ENCODE assay signal across 2 cellular contexts in the genomic region with DNA sequence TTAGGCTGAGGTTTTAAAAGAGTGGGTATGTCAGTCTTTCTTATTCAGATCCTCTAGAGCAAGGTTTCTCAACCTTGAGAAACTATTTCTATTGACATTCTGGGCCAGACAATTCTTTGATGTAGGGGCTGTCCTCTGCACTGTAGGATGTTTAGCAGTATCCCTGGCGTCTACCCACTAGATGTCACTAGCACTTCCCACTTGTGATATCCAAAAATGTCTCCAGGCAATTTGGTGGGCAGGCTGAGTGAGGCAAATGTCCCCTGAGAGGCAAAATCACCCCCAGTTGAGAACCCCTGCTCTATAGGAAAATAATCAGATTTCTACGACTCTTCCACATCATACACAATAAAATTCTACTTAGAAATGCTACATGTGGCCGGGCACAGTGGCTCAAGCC.
A peak's percentile ranks its signal among the peaks of the same experiment; 100 is the strongest.
TF ChIP-seq lines count a peak whose summit lies in the region.

No MANE protein-coding gene starts in this region.

TF ChIP-seq in IMR-90, 13 proteins besides CTCF, POLR2A, EP300 and RAD21:
- TF ChIP-seq, protein P1, sequence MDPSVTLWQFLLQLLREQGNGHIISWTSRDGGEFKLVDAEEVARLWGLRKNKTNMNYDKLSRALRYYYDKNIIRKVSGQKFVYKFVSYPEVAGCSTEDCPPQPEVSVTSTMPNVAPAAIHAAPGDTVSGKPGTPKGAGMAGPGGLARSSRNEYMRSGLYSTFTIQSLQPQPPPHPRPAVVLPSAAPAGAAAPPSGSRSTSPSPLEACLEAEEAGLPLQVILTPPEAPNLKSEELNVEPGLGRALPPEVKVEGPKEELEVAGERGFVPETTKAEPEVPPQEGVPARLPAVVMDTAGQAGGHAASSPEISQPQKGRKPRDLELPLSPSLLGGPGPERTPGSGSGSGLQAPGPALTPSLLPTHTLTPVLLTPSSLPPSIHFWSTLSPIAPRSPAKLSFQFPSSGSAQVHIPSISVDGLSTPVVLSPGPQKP (IDR thresholded peaks at IDR 0.05; ENCODE audit: borderline replicate concordance, low read depth, low read length) = no peak
- TF ChIP-seq BHLHE40 (IDR thresholded peaks at IDR 0.05; ENCODE audit: low read depth, low read length) (no peak), CEBPB (IDR thresholded peaks at IDR 0.05; ENCODE audit: low read depth, low read length) (no peak), SMC3 (IDR thresholded peaks at IDR 0.05; ENCODE audit: low read depth, low read length) (peak; percentile 46)

TF ChIP-seq in SK-N-SH, 30 proteins besides CTCF, POLR2A, EP300 and RAD21 (continued from another document):
- no peak for TF ChIP-seq IRF3 (IDR thresholded peaks at IDR 0.05; ENCODE audit: low read depth, low read length)
- no peak for TF ChIP-seq MXI1 (IDR thresholded peaks at IDR 0.05; ENCODE audit: low read depth, low read length)
- TF ChIP-seq, protein P2, sequence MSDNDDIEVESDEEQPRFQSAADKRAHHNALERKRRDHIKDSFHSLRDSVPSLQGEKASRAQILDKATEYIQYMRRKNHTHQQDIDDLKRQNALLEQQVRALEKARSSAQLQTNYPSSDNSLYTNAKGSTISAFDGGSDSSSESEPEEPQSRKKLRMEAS (IDR thresholded peaks at IDR 0.05; ENCODE audit: low read depth) = no peak
- no peak for TF ChIP-seq REST (IDR thresholded peaks at IDR 0.05; ENCODE audit: low read depth, low read length)
- no peak for TF ChIP-seq POLR2AphosphoS5 (IDR thresholded peaks at IDR 0.05; ENCODE audit: low read depth, low read length)
- TF ChIP-seq USF1 (IDR thresholded peaks at IDR 0.05; ENCODE audit: borderline replicate concordance, low read depth) = no peak
- TF ChIP-seq TEAD4 (IDR thresholded peaks at IDR 0.05; ENCODE audit: borderline replicate concordance, insufficient read depth) = no peak
